Comparison of ENCODE assay signal across 19 cellular contexts in the genomic region with DNA sequence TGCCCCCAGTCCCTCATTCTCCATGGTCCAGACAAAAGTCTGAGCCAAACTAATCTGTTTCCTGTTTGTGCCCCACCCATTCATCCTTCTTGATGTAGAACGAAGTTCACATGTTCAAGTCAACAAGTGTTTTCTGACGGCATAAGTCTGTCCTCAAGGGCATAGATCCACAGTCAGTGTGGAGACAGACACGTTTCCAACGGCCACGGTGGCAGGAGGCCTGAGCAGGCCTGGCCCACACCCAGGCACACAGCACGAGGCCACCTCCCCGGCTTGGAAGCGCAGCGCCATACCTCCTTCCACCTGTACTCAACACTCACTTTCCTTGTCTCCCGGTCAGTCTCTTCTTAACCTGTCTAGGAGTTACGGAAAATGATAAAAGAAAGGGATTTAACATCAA. TPM values are rescaled to one million over a fixed set of nuclear protein-coding genes. Genes with fewer than 3 reads are reported as not detected.
"Had no signal": no experiment of that assay in that cellular context is flagged by ENCODE, and none has a peak within 500 bp of the region (broad histone marks: within the 10 kb centered on the region; RNA-seq: fewer than 3 reads in every experiment).

No MANE protein-coding gene starts in this region.

- H3K9me3 ChIP-seq: colonic mucosa, gastrocnemius medialis, lower lobe of right lung, psoas muscle, sigmoid colon had no signal

- H3K27ac ChIP-seq: colonic mucosa, gastrocnemius medialis, hepatocyte, lower lobe of right lung, psoas muscle, sigmoid colon had no signal

- H3K4me1 ChIP-seq: colonic mucosa, gastrocnemius medialis, lower lobe of right lung, psoas muscle, sigmoid colon had no signal

- ATAC-seq: gastrocnemius medialis; lower lobe of right lung; naive thymus-derived CD8-positive, alpha-beta T cell had no signal

- H3K4me3 ChIP-seq: colonic mucosa, gastrocnemius medialis, hepatocyte, lower lobe of right lung, psoas muscle, sigmoid colon had no signal

- H3K36me3 ChIP-seq: colonic mucosa, gastrocnemius medialis, lower lobe of right lung, sigmoid colon had no signal

- DNase-seq: activated CD4-positive, alpha-beta T cell treated with anti-CD3 and anti-CD28 coated beads, Interleukin-2, amount 50 U/mL, for 4 hours; activated CD4-positive, CD25-positive, alpha-beta regulatory T cell treated with anti-CD3 and anti-CD28 coated beads, Interleukin-2, amount 50 U/mL, for 72 hours; activated T-cell treated with anti-CD3 and anti-CD28 coated beads, Interleukin-2, amount 50 U/mL, for 1 hour; colonic mucosa; effector CD4-positive, alpha-beta T cell; gastrocnemius medialis; lower lobe of right lung; nucleus accumbens; psoas muscle; sigmoid colon; stimulated activated CD4-positive, alpha-beta T cell treated with anti-CD3 and anti-CD28 coated beads, Interleukin-12 subunit alpha, Interleukin-12 subunit beta, amount 100 ng/mL, for 4 hours; stimulated activated naive CD4-positive, alpha-beta T cell had no signal

- H3K27me3 ChIP-seq: colonic mucosa, gastrocnemius medialis, hepatocyte, sigmoid colon had no signal

RNA-seq across cellular contexts. Expression of gene ADORA1, which starts 16.1 kb away (rescaled TPM):
- total RNA-seq: mononuclear cell; naive thymus-derived CD8-positive, alpha-beta T cell; T-helper 2 cell treated with Interferon-gamma antibody and Interleukin-4, amounts not matched to agents 100 ng/mL and 5 ng/mL, for 36 hours had no signal
- polyA plus RNA-seq: naive thymus-derived CD8-positive, alpha-beta T cell had no signal

RNA-seq across cellular contexts. Expression of gene MYBPH, which starts 32.0 kb away (rescaled TPM):
- total RNA-seq: colonic mucosa; hepatocyte; kidney epithelial cell; lower lobe of right lung; mononuclear cell; naive thymus-derived CD8-positive, alpha-beta T cell; sigmoid colon; T-helper 2 cell treated with Interferon-gamma antibody and Interleukin-4, amounts not matched to agents 100 ng/mL and 5 ng/mL, for 36 hours had no signal
- polyA plus RNA-seq: naive thymus-derived CD8-positive, alpha-beta T cell; sigmoid colon; urinary bladder had no signal

RNA-seq across cellular contexts. Expression of gene CHI3L1, which starts 42.8 kb away (rescaled TPM):
- total RNA-seq: naive thymus-derived CD8-positive, alpha-beta T cell; T-helper 2 cell treated with Interferon-gamma antibody and Interleukin-4, amounts not matched to agents 100 ng/mL and 5 ng/mL, for 36 hours had no signal
- polyA plus RNA-seq: naive thymus-derived CD8-positive, alpha-beta T cell had no signal

RNA-seq across cellular contexts. Expression of gene MYOG, which starts 57.9 kb away (rescaled TPM):
- total RNA-seq: colonic mucosa; fibroblast of lung; hepatocyte; kidney epithelial cell; lower lobe of right lung; mononuclear cell; naive thymus-derived CD8-positive, alpha-beta T cell; sigmoid colon; T-helper 2 cell treated with Interferon-gamma antibody and Interleukin-4, amounts not matched to agents 100 ng/mL and 5 ng/mL, for 36 hours had no signal
- polyA plus RNA-seq: fibroblast of lung; hepatocyte; naive thymus-derived CD8-positive, alpha-beta T cell; sigmoid colon; urinary bladder had no signal
